Comparison of ENCODE assay signal across 6 cellular contexts in genomic region chr15:46894644-46895043, GRCh38.
"Had no signal": no experiment of that assay in that cellular context is flagged by ENCODE, and none has a peak within 500 bp of the region (broad histone marks: within the 10 kb centered on the region; RNA-seq: fewer than 3 reads in every experiment).

No MANE protein-coding gene starts in this region.

- H3K4me3 ChIP-seq: K562 had no signal

- H3K4me3 Mint-ChIP-seq: IgD-negative memory B cell had no signal

- H3K36me3 Mint-ChIP-seq: IgD-negative memory B cell had no signal

- DNase-seq: IMR-90, KBM-7 had no signal

- H3K27ac Mint-ChIP-seq: IgD-negative memory B cell had no signal

- H3K27ac ChIP-seq: HL-60 had no signal

- FAIRE-seq: HepG2, K562 had no signal

- H3K4me1 Mint-ChIP-seq: IgD-negative memory B cell had no signal

- H3K27me3 Mint-ChIP-seq: IgD-negative memory B cell had no signal

- ATAC-seq: HepG2, K562 had no signal
